In genomic region chr5:135075621-135076585, GRCh38 we compare ENCODE assay signal across 25 cellular contexts. TPM values are rescaled to one million over a fixed set of nuclear protein-coding genes. Genes with fewer than 3 reads are reported as not detected.
A peak's percentile ranks its signal among the peaks of the same experiment; 100 is the strongest.
DNase-seq lines count a peak whose midpoint lies in the region; TF ChIP-seq lines count a peak whose summit lies in the region.
"Had no signal": no experiment of that assay in that cellular context is flagged by ENCODE, and none has a peak within 500 bp of the region (broad histone marks: within the 10 kb centered on the region; RNA-seq: fewer than 3 reads in every experiment).

No MANE protein-coding gene starts in this region.

- H2BK20ac ChIP-seq in H9 (ENCODE audit: low read depth, low read length, poor library complexity, severe bottlenecking) = no peak overlapping the region

- no peak overlapping the region for H3K18ac ChIP-seq in H9 (ENCODE audit: insufficient read length, low read depth, low read length)

- no peaks in the 10 kb centered on the region for H3K9me3 ChIP-seq in H9 (ENCODE audit: control insufficient read depth, low read depth, low read length)

- no CpG with 5 or more reads among the region's 16 CpGs for WGBS in H9 (ENCODE audit: extremely low coverage, insufficient read length, low lambda C conversion rate)

- H3K4me2 ChIP-seq in H9 (ENCODE audit: insufficient read depth, insufficient read length, low read length) = no peak overlapping the region
- H3K4me2 ChIP-seq: BLaER1, smooth muscle cell had no signal

- H3T11ph ChIP-seq in H9 (ENCODE audit: low read length) = no peak overlapping the region

- no peak overlapping the region for H4K5ac ChIP-seq in H9 (ENCODE audit: insufficient read length, low read depth, low read length)

- peak; percentile 37 for DNase-seq in NCI-H2107 treated with DMSO at 0.1 percent for 48 hours (lab: John Stamatoyannopoulos, UW; ENCODE audit: unreplicated experiment)
- no peak for DNase-seq in NCI-H2107 (lab: John Stamatoyannopoulos, UW)
- peak; percentile 31 for DNase-seq in NCI-H69 (lab: John Stamatoyannopoulos, UW)
- DNase-seq in chondrocyte (ENCODE audit: low spot score) = peak; percentile 17
- peak; percentile 45 for DNase-seq in posterior vena cava (ENCODE audit: low spot score)
- DNase-seq in activated gamma-delta T cell (lab: John Stamatoyannopoulos, UW) = no peak
- no peak for DNase-seq in H9
- no peak for DNase-seq in epidermal melanocyte (ENCODE audit: insufficient read length, low spot score)
- DNase-seq: activated CD4-positive, alpha-beta memory T cell treated with anti-CD3 and anti-CD28 coated beads, Interleukin-2, amount 10 ng/mL, durations not matched to agents 7 days and 5 days; activated CD4-positive, CD25-positive, alpha-beta regulatory T cell; activated naive CD8-positive, alpha-beta T cell treated with anti-CD3 and anti-CD28 coated beads, Interleukin-2, amount 10 ng/mL, durations not matched to agents 7 days and 5 days; activated T-cell treated with anti-CD3 and anti-CD28 coated beads, Interleukin-2, amount 50 U/mL, for 48 hours; caudate nucleus; erythroblast; GF-D8; NCI-H2029 treated with DMSO at 0.1 percent for 48 hours; NCI-H524 treated with DMSO at 0.1 percent for 48 hours; stimulated activated CD4-positive, alpha-beta T cell treated with anti-CD3 and anti-CD28 coated beads, Interleukin-4, amount 100 ng/mL, for 4 hours; substantia nigra had no signal

- no peak overlapping the region for H3K14ac ChIP-seq in H9 (ENCODE audit: insufficient read depth, low read length)

- TF ChIP-seq CTCF in chondrocyte (IDR thresholded peaks at IDR 0.05) (no peak), H9 (conservative IDR thresholded peaks at IDR 0.05) (no peak)

- H3K27ac Mint-ChIP-seq in chondrocyte (ENCODE audit: unreplicated experiment) = no peak overlapping the region
- no peak overlapping the region for H3K27ac Mint-ChIP-seq in H9
- H3K27ac Mint-ChIP-seq: activated CD4-positive, alpha-beta memory T cell treated with anti-CD3 and anti-CD28 coated beads, Interleukin-2, amount 10 ng/mL, durations not matched to agents 7 days and 5 days; activated naive CD8-positive, alpha-beta T cell treated with anti-CD3 and anti-CD28 coated beads, Interleukin-2, amount 10 ng/mL, durations not matched to agents 7 days and 5 days; natural killer cell treated with Interleukin-12 subunit alpha and Interleukin-12 subunit beta and Interleukin-15 and Interleukin-18, amount 100 ng/mL, for 72 hours; progenitor cell of endocrine pancreas; T-helper 2 cell treated with Interferon-gamma antibody and Interleukin-4, amounts not matched to agents 5 μg/mL and 100 μg/mL, for 36 hours had no signal

- H4K91ac ChIP-seq in H9 (ENCODE audit: insufficient read length, low read depth, low read length) = no peak overlapping the region

- H3K79me1 ChIP-seq in H9 (ENCODE audit: insufficient read depth, low read depth, low read length, poor library complexity, severe bottlenecking) = no peaks in the 10 kb centered on the region

- H3K4me1 Mint-ChIP-seq in chondrocyte (ENCODE audit: low read depth) (no peaks in the 10 kb centered on the region), H9 (peaks cover 9 to 14% of the 10 kb centered on the region in 2 experiments)
- H3K4me1 Mint-ChIP-seq: activated CD4-positive, alpha-beta memory T cell treated with anti-CD3 and anti-CD28 coated beads, Interleukin-2, amount 10 ng/mL, durations not matched to agents 7 days and 5 days; activated naive CD8-positive, alpha-beta T cell treated with anti-CD3 and anti-CD28 coated beads, Interleukin-2, amount 10 ng/mL, durations not matched to agents 7 days and 5 days had no signal

- H3K56ac ChIP-seq in H9 (ENCODE audit: insufficient read length, low read depth, low read length) = no peak overlapping the region

- no peak overlapping the region for H2BK12ac ChIP-seq in H9 (ENCODE audit: insufficient read length, low read depth, low read length)

- intact Hi-C loops in posterior vena cava (cut with DNase I) = no loop called here

- no peak overlapping the region for H2AK5ac ChIP-seq in H9 (ENCODE audit: insufficient read length, low read length)

- H3K36me3 Mint-ChIP-seq in chondrocyte (ENCODE audit: low read depth) (peaks cover 1% of the 10 kb centered on the region), H9 (ENCODE audit: insufficient read depth in 1 of 3, low read depth in 3 of 3) (no peaks in the 10 kb centered on the region)
- H3K36me3 Mint-ChIP-seq: activated naive CD8-positive, alpha-beta T cell treated with anti-CD3 and anti-CD28 coated beads, Interleukin-2, amount 10 ng/mL, durations not matched to agents 7 days and 5 days had no signal

- H3K4ac ChIP-seq in H9 (ENCODE audit: low read depth, low read length) = no peak overlapping the region

- H3K9me3 Mint-ChIP-seq in chondrocyte (ENCODE audit: low read depth) (peaks cover 3% of the 10 kb centered on the region), H9 (peaks cover 3% of the 10 kb centered on the region in 2 experiments; a peak in 4 of 5 replicates)
- H3K9me3 Mint-ChIP-seq: natural killer cell treated with Interleukin-12 subunit alpha and Interleukin-12 subunit beta and Interleukin-15 and Interleukin-18, amount 100 ng/mL, for 72 hours had no signal

- no peak overlapping the region for H2BK120ac ChIP-seq in H9 (ENCODE audit: low read depth, low read length, poor library complexity, severe bottlenecking)

- no peak overlapping the region for H3K4me3 Mint-ChIP-seq in chondrocyte (ENCODE audit: unreplicated experiment)
- H3K4me3 Mint-ChIP-seq in H9 = no peak overlapping the region
- H3K4me3 Mint-ChIP-seq: activated CD4-positive, alpha-beta memory T cell treated with anti-CD3 and anti-CD28 coated beads, Interleukin-2, amount 10 ng/mL, durations not matched to agents 7 days and 5 days; activated naive CD8-positive, alpha-beta T cell treated with anti-CD3 and anti-CD28 coated beads, Interleukin-2, amount 10 ng/mL, durations not matched to agents 7 days and 5 days; natural killer cell treated with Interleukin-12 subunit alpha and Interleukin-12 subunit beta and Interleukin-15 and Interleukin-18, amount 100 ng/mL, for 72 hours; T-helper 2 cell treated with Interferon-gamma antibody and Interleukin-4, amounts not matched to agents 5 μg/mL and 100 μg/mL, for 36 hours had no signal

- no peak overlapping the region for H2BK15ac ChIP-seq in H9 (ENCODE audit: low read depth, low read length)

- H2AFZ ChIP-seq in H9 (ENCODE audit: low read length) = no peak overlapping the region

- no peak overlapping the region for H4K8ac ChIP-seq in H9 (replicated peaks; ENCODE audit: insufficient read length, low read depth, low read length)

- H3K4me1 ChIP-seq in H9 (ENCODE audit: insufficient read depth, low read length) = peaks cover 2% of the 10 kb centered on the region; the same call in 1 of the 2 replicates

- no peak overlapping the region for H3K9ac ChIP-seq in H9 (ENCODE audit: extremely low read depth, insufficient read length, low read length)
- H3K9ac ChIP-seq: BLaER1 had no signal

- H3K79me2 ChIP-seq in H9 (ENCODE audit: insufficient read depth, low read length) = no peaks in the 10 kb centered on the region

- H3K27ac ChIP-seq in H9 (ENCODE audit: insufficient read length, low read depth, low read length) = no peak overlapping the region
- H3K27ac ChIP-seq: BLaER1, SK-N-MC had no signal

- H3K27me3 ChIP-seq in H9 (ENCODE audit: insufficient read depth, low read length) = no peaks in the 10 kb centered on the region; the same call in 1 of the 2 replicates
- H3K27me3 ChIP-seq: BLaER1 had no signal

- H4K20me1 ChIP-seq in H9 (ENCODE audit: control insufficient read depth, insufficient read depth, insufficient read length) = no peaks in the 10 kb centered on the region
- H4K20me1 ChIP-seq: BLaER1 had no signal

- no peak overlapping the region for H3K23ac ChIP-seq in H9 (ENCODE audit: insufficient read length, low read depth, low read length)

- H3K27me3 Mint-ChIP-seq in chondrocyte (ENCODE audit: low read depth) (peaks cover 49% of the 10 kb centered on the region), H9 (ENCODE audit: low read depth) (peaks cover 98% of the 10 kb centered on the region)

- H3K23me2 ChIP-seq in H9 (ENCODE audit: insufficient read length, low read depth, low read length, poor library complexity, severe bottlenecking) = no peaks in the 10 kb centered on the region

- H2BK5ac ChIP-seq in H9 (ENCODE audit: insufficient read length, low read length) = no peak overlapping the region

RNA-seq across cellular contexts. Expression of gene PITX1, which starts 41.9 kb away (rescaled TPM):
- total RNA-seq in chondrocyte = 0.18 TPM in 1 of 3 replicates, not detected in the others
- under 1 TPM; 0.81 to 0.97 TPM for total RNA-seq in posterior vena cava
- total RNA-seq in H9 (2021) = not detected in 2 replicates
- total RNA-seq: activated naive CD8-positive, alpha-beta T cell treated with anti-CD3 and anti-CD28 coated beads, Interleukin-2, amount 10 ng/mL, durations not matched to agents 7 days and 5 days; natural killer cell treated with Interleukin-12 subunit alpha and Interleukin-12 subunit beta and Interleukin-15 and Interleukin-18, amount 100 ng/mL, for 72 hours had no signal

Comparison
In these comparisons a context has a peak if more than half of its experiments do, and no peak if none do; other contexts are left out.
1. DNase-seq: peak in NCI-H2107 treated with DMSO at 0.1 percent for 48 hours (single experiment), NCI-H69 (single experiment), chondrocyte (single experiment) and posterior vena cava (single experiment); none in NCI-H2107 (single experiment), activated gamma-delta T cell (single experiment), H9 (single experiment) and epidermal melanocyte (single experiment).